Comparison of ENCODE assay signal across 31 cellular contexts in the genomic region with DNA sequence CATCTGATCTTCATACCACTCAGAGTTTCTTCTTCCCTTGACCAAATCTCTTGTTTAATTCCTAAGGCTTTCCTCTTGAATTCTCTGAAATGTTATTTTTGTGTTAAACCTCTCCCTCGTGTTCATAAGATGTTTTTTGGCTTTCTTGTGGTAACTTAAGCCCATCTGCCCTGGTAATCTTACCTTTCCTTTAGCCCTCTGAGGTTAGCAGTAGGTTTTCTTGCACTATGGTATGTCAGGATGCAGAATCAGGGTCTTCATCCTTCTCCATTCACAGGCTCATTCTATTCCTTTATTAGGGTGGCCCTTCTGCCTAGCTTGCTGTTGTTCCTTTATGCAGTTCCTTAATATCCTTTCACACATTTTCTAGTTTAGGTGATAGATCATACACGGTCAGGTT. TPM values are rescaled to one million over a fixed set of nuclear protein-coding genes. Genes with fewer than 3 reads are reported as not detected.
DNase-seq lines count a peak whose midpoint lies in the region; ATAC-seq, FAIRE-seq and TF ChIP-seq lines count a peak whose summit lies in the region.
"Had no signal": no experiment of that assay in that cellular context is flagged by ENCODE, and none has a peak within 500 bp of the region (broad histone marks: within the 10 kb centered on the region; RNA-seq: fewer than 3 reads in every experiment).

No MANE protein-coding gene starts in this region.

- no peak for TF ChIP-seq CTCF in natural killer cell (IDR thresholded peaks at IDR 0.05)

- CTCF ChIA-PET in activated CD4-positive, alpha-beta memory T cell treated with anti-CD3 and anti-CD28 coated beads for 36 hours (lab: Charles Lee), result no interaction called here
- CTCF ChIA-PET in activated CD4-positive, alpha-beta memory T cell treated with anti-CD3 and anti-CD28 coated beads, Interleukin-2, amount 10 ng/mL, durations not matched to agents 7 days and 5 days (lab: Charles Lee), result no interaction called here

- no peak overlapping the region for H3K4me3 Mint-ChIP-seq in activated CD4-positive, alpha-beta memory T cell treated with anti-CD3 and anti-CD28 coated beads for 36 hours
- H3K4me3 Mint-ChIP-seq in activated CD4-positive, alpha-beta memory T cell treated with anti-CD3 and anti-CD28 coated beads, Interleukin-2, amount 10 ng/mL, durations not matched to agents 7 days and 5 days, result no peak overlapping the region
- no peak overlapping the region for H3K4me3 Mint-ChIP-seq in activated T-helper 2 cell treated with anti-CD3 and anti-CD28 coated beads, Interferon-gamma antibody, Interleukin-2, Interleukin-4, amounts not matched to agents 10 μg/mL and 5 μg/mL and 100 μg/mL, durations not matched to agents 14 hours and 24 hours and 36 hours (ENCODE audit: low read depth)
- peak overlapping the region; percentile 63 for H3K4me3 Mint-ChIP-seq in natural killer cell
- H3K4me3 Mint-ChIP-seq: B cell had no signal

- H3K36me3 Mint-ChIP-seq in activated CD4-positive, alpha-beta memory T cell treated with anti-CD3 and anti-CD28 coated beads for 36 hours, result peaks cover 45% of the 10 kb centered on the region
- H3K36me3 Mint-ChIP-seq in activated CD4-positive, alpha-beta memory T cell treated with anti-CD3 and anti-CD28 coated beads, Interleukin-2, amount 10 ng/mL, durations not matched to agents 7 days and 5 days (ENCODE audit: low read depth), result peaks cover 65% of the 10 kb centered on the region
- H3K36me3 Mint-ChIP-seq in activated T-helper 2 cell treated with anti-CD3 and anti-CD28 coated beads, Interferon-gamma antibody, Interleukin-2, Interleukin-4, amounts not matched to agents 10 μg/mL and 5 μg/mL and 100 μg/mL, durations not matched to agents 14 hours and 24 hours and 36 hours (ENCODE audit: low read depth), result peaks cover 69% of the 10 kb centered on the region
- peaks cover 8% of the 10 kb centered on the region for H3K36me3 Mint-ChIP-seq in natural killer cell

- POLR2A ChIA-PET in activated CD4-positive, alpha-beta memory T cell treated with anti-CD3 and anti-CD28 coated beads for 36 hours (lab: Charles Lee), result no interaction called here
- POLR2A ChIA-PET in activated CD4-positive, alpha-beta memory T cell treated with anti-CD3 and anti-CD28 coated beads, Interleukin-2, amount 10 ng/mL, durations not matched to agents 7 days and 5 days (lab: Charles Lee), result no interaction called here

- peaks cover 25% of the 10 kb centered on the region for H3K4me1 Mint-ChIP-seq in activated CD4-positive, alpha-beta memory T cell treated with anti-CD3 and anti-CD28 coated beads for 36 hours (ENCODE audit: low read depth)
- H3K4me1 Mint-ChIP-seq in activated CD4-positive, alpha-beta memory T cell treated with anti-CD3 and anti-CD28 coated beads, Interleukin-2, amount 10 ng/mL, durations not matched to agents 7 days and 5 days, result peaks cover 22% of the 10 kb centered on the region
- H3K4me1 Mint-ChIP-seq in activated T-helper 2 cell treated with anti-CD3 and anti-CD28 coated beads, Interferon-gamma antibody, Interleukin-2, Interleukin-4, amounts not matched to agents 10 μg/mL and 5 μg/mL and 100 μg/mL, durations not matched to agents 14 hours and 24 hours and 36 hours (ENCODE audit: low read depth), result peaks cover 14% of the 10 kb centered on the region
- peaks cover 40 to 52% of the 10 kb centered on the region in 2 donors for H3K4me1 Mint-ChIP-seq in natural killer cell

- no peak overlapping the region for H3K27ac ChIP-seq in caudate nucleus (ENCODE audit: low read depth, low read length)
- H3K27ac ChIP-seq: tibial artery had no signal

- ATAC-seq in natural killer cell (peak in 2 of 3 donors; percentile 7 to 14), GM21528 (IDR thresholded peaks at IDR 0.05; ENCODE audit: low FRiP score, unreplicated experiment) (no peak), GM19452 (IDR thresholded peaks at IDR 0.05; ENCODE audit: unreplicated experiment) (no peak)
- ATAC-seq: esophagus mucosa, left lobe of liver, right cardiac atrium had no signal

- intact Hi-C loops in activated CD4-positive, alpha-beta memory T cell treated with anti-CD3 and anti-CD28 coated beads for 36 hours (cut with micrococcal nuclease), result no loop called here
- intact Hi-C loops in activated T-helper 2 cell treated with anti-CD3 and anti-CD28 coated beads, Interferon-gamma antibody, Interleukin-2, Interleukin-4, amounts not matched to agents 10 μg/mL and 5 μg/mL and 100 μg/mL, durations not matched to agents 14 hours and 24 hours and 36 hours (cut with micrococcal nuclease), result no loop called here
- intact Hi-C loops in natural killer cell (cut with micrococcal nuclease), result no loop called here

- no peaks in the 10 kb centered on the region for H3K27me3 Mint-ChIP-seq in activated CD4-positive, alpha-beta memory T cell treated with anti-CD3 and anti-CD28 coated beads for 36 hours
- H3K27me3 Mint-ChIP-seq in activated CD4-positive, alpha-beta memory T cell treated with anti-CD3 and anti-CD28 coated beads, Interleukin-2, amount 10 ng/mL, durations not matched to agents 7 days and 5 days, result no peaks in the 10 kb centered on the region
- no peaks in the 10 kb centered on the region for H3K27me3 Mint-ChIP-seq in activated T-helper 2 cell treated with anti-CD3 and anti-CD28 coated beads, Interferon-gamma antibody, Interleukin-2, Interleukin-4, amounts not matched to agents 10 μg/mL and 5 μg/mL and 100 μg/mL, durations not matched to agents 14 hours and 24 hours and 36 hours (ENCODE audit: low read depth)
- no peaks in the 10 kb centered on the region for H3K27me3 Mint-ChIP-seq in natural killer cell (ENCODE audit: low read depth in 2 of 2)
- H3K27me3 Mint-ChIP-seq: B cell had no signal

- DNase-seq in activated CD4-positive, alpha-beta memory T cell treated with anti-CD3 and anti-CD28 coated beads for 36 hours, result no peak
- DNase-seq in activated CD4-positive, alpha-beta memory T cell treated with anti-CD3 and anti-CD28 coated beads, Interleukin-2, amount 10 ng/mL, durations not matched to agents 7 days and 5 days, result no peak
- DNase-seq in GM19239 (ENCODE audit: insufficient read length, low spot score) (no peak), natural killer cell (no peak), caudate nucleus (lab: John Stamatoyannopoulos, UW) (no peak)
- no peak for DNase-seq in activated T-helper 2 cell treated with anti-CD3 and anti-CD28 coated beads, Interferon-gamma antibody, Interleukin-2, Interleukin-4, amounts not matched to agents 10 μg/mL and 5 μg/mL and 100 μg/mL, durations not matched to agents 14 hours and 24 hours and 36 hours (ENCODE audit: low spot score)
- DNase-seq: activated effector memory CD4-positive, alpha-beta T cell treated with anti-CD3 and anti-CD28 coated beads, Interleukin-2, amount 50 U/mL, for 16 hours; central memory CD4-positive, alpha-beta T cell; dermis blood vessel endothelial cell; DMS153; glutamatergic neuron; HCEC 1CT; mesenchymal stem cell; NCI-H1417; NCI-H2029; NCI-H2227 treated with DMSO at 0.1 percent for 48 hours; NCI-H526; NK-92 treated with Interleukin-12 subunit alpha and Interleukin-12 subunit beta, amount 100 ng/mL, for 24 hours; right cardiac atrium; tibial artery had no signal

- H3K27ac Mint-ChIP-seq in activated CD4-positive, alpha-beta memory T cell treated with anti-CD3 and anti-CD28 coated beads for 36 hours, result peak overlapping the region; percentile 1
- H3K27ac Mint-ChIP-seq in activated CD4-positive, alpha-beta memory T cell treated with anti-CD3 and anti-CD28 coated beads, Interleukin-2, amount 10 ng/mL, durations not matched to agents 7 days and 5 days, result no peak overlapping the region
- peak overlapping the region; percentile 15 for H3K27ac Mint-ChIP-seq in activated T-helper 2 cell treated with anti-CD3 and anti-CD28 coated beads, Interferon-gamma antibody, Interleukin-2, Interleukin-4, amounts not matched to agents 10 μg/mL and 5 μg/mL and 100 μg/mL, durations not matched to agents 14 hours and 24 hours and 36 hours
- H3K27ac Mint-ChIP-seq in natural killer cell, result peak overlapping the region; percentile 78 to 85
- H3K27ac Mint-ChIP-seq: B cell had no signal

- peak; percentile 18 for FAIRE-seq in GM19239 (lab: Jason Lieb, UNC)
- FAIRE-seq: GM12891 had no signal

- peaks cover 7% of the 10 kb centered on the region for H3K9me3 Mint-ChIP-seq in activated CD4-positive, alpha-beta memory T cell treated with anti-CD3 and anti-CD28 coated beads for 36 hours
- peaks cover 12% of the 10 kb centered on the region for H3K9me3 Mint-ChIP-seq in activated CD4-positive, alpha-beta memory T cell treated with anti-CD3 and anti-CD28 coated beads, Interleukin-2, amount 10 ng/mL, durations not matched to agents 7 days and 5 days
- peaks cover 15% of the 10 kb centered on the region for H3K9me3 Mint-ChIP-seq in activated T-helper 2 cell treated with anti-CD3 and anti-CD28 coated beads, Interferon-gamma antibody, Interleukin-2, Interleukin-4, amounts not matched to agents 10 μg/mL and 5 μg/mL and 100 μg/mL, durations not matched to agents 14 hours and 24 hours and 36 hours
- no peaks in the 10 kb centered on the region for H3K9me3 Mint-ChIP-seq in natural killer cell

RNA-seq across cellular contexts. Expression of gene GIGYF2, which starts 24.1 kb away (rescaled TPM):
- total RNA-seq in activated CD4-positive, alpha-beta memory T cell treated with anti-CD3 and anti-CD28 coated beads for 36 hours, result 10 to 100 TPM; 50.0 to 51.4 TPM
- total RNA-seq in activated CD4-positive, alpha-beta memory T cell treated with anti-CD3 and anti-CD28 coated beads, Interleukin-2, amount 10 ng/mL, durations not matched to agents 7 days and 5 days, result 10 to 100 TPM; 56.5 to 59.9 TPM
- 63.7 and 64.7 TPM in 2 replicates for total RNA-seq in activated T-helper 2 cell treated with anti-CD3 and anti-CD28 coated beads, Interferon-gamma antibody, Interleukin-2, Interleukin-4, amounts not matched to agents 10 μg/mL and 5 μg/mL and 100 μg/mL, durations not matched to agents 14 hours and 24 hours and 36 hours
- 10 to 100 TPM; 73.6 to 85.3 (median 80.1) TPM for total RNA-seq in natural killer cell

RNA-seq across cellular contexts. Expression of gene KCNJ13, which starts 55.1 kb away (rescaled TPM):
- not detected for total RNA-seq in activated CD4-positive, alpha-beta memory T cell treated with anti-CD3 and anti-CD28 coated beads for 36 hours
- total RNA-seq in activated CD4-positive, alpha-beta memory T cell treated with anti-CD3 and anti-CD28 coated beads, Interleukin-2, amount 10 ng/mL, durations not matched to agents 7 days and 5 days, result not detected
- not detected in 2 replicates for total RNA-seq in activated T-helper 2 cell treated with anti-CD3 and anti-CD28 coated beads, Interferon-gamma antibody, Interleukin-2, Interleukin-4, amounts not matched to agents 10 μg/mL and 5 μg/mL and 100 μg/mL, durations not matched to agents 14 hours and 24 hours and 36 hours
- not detected for total RNA-seq in natural killer cell
- total RNA-seq: A673; B cell; dermis blood vessel endothelial cell; esophagus mucosa; fibroblast of villous mesenchyme; left lobe of liver; posterior vena cava; right cardiac atrium; smooth muscle cell; T-helper 2 cell treated with Interferon-gamma antibody and Interleukin-4, amounts not matched to agents 100 ng/mL and 5 ng/mL, for 36 hours had no signal

Comparison
In these comparisons a context has a peak if more than half of its experiments do, and no peak if none do; other contexts are left out.
1. ATAC-seq: peak in natural killer cell (2 of 3); none in GM21528 (single experiment) and GM19452 (single experiment).